Comparison of ENCODE assay signal across 1 cellular context in genomic region chr22:35380537-35381423, GRCh38.
TF ChIP-seq lines count a peak whose summit lies in the region.

Gene HMOX1 (plus strand): TSS chr22:35381096. CDS start chr22:35381174, 78 bp downstream.

TF ChIP-seq in HEK293, 187 proteins besides CTCF, POLR2A, EP300 and RAD21 (continued from another document and continues in another):
- TF ChIP-seq ZSCAN5A (tag by site-specific recombination; IDR thresholded peaks at IDR 0.05) (no peak), KLF17 (tag by site-specific recombination; IDR thresholded peaks at IDR 0.05) (peak; percentile 64; the same call in 1 of the 2 replicates), ZBTB26 (tag by site-specific recombination; optimal IDR thresholded peaks at IDR 0.05) (peak; percentile 94), FEZF1 (tag by site-specific recombination; IDR thresholded peaks at IDR 0.05) (peak; percentile 72), ZBTB7A (tag by site-specific recombination; IDR thresholded peaks at IDR 0.05; ENCODE audit: low read depth) (no peak), MZF1 (tag by site-specific recombination; IDR thresholded peaks at IDR 0.05; ENCODE audit: borderline replicate concordance) (no peak), ZNF701 (tag by site-specific recombination; IDR thresholded peaks at IDR 0.05) (no peak), ZBTB11 (tag by site-specific recombination; conservative IDR thresholded peaks at IDR 0.05; ENCODE audit: low read depth) (no peak), TRIM28 (IDR thresholded peaks at IDR 0.05; ENCODE audit: borderline replicate concordance, low read length) (peak; percentile 85), ZNF354C (tag by site-specific recombination; IDR thresholded peaks at IDR 0.05; ENCODE audit: borderline replicate concordance, low read depth) (no peak), ZNF580 (tag by site-specific recombination; IDR thresholded peaks at IDR 0.05) (no peak), SP2 (tag by site-specific recombination; IDR thresholded peaks at IDR 0.05) (peak; percentile 50), ZNF707 (tag by site-specific recombination; IDR thresholded peaks at IDR 0.05) (no peak), ZNF837 (tag by site-specific recombination; IDR thresholded peaks at IDR 0.05) (no peak), ZNF366 (tag by site-specific recombination; conservative IDR thresholded peaks at IDR 0.05) (no peak), SP7 (tag by site-specific recombination; IDR thresholded peaks at IDR 0.05) (peak; percentile 67), PRDM4 (tag by site-specific recombination; IDR thresholded peaks at IDR 0.05) (0 out of 2 replicates have a peak, but pooled peaks have one; percentile 13), BCL11A (tag by site-specific recombination; IDR thresholded peaks at IDR 0.05; ENCODE audit: low read depth) (peak; percentile 91), ZNF10 (tag by site-specific recombination; IDR thresholded peaks at IDR 0.05) (no peak), ZNF514 (tag by site-specific recombination; IDR thresholded peaks at IDR 0.05) (no peak), ZNF660 (tag by site-specific recombination; IDR thresholded peaks at IDR 0.05) (no peak), ZNF423 (tag by site-specific recombination; IDR thresholded peaks at IDR 0.05) (no peak), ZNF112 (tag by site-specific recombination; IDR thresholded peaks at IDR 0.05) (no peak), PRDM10 (tag by site-specific recombination; IDR thresholded peaks at IDR 0.05) (peak; percentile 47), INSM2 (tag by site-specific recombination; IDR thresholded peaks at IDR 0.05) (no peak), ZNF76 (tag by site-specific recombination; IDR thresholded peaks at IDR 0.05; ENCODE audit: borderline replicate concordance, low read depth) (no peak), ZNF658 (tag by site-specific recombination; IDR thresholded peaks at IDR 0.05) (no peak), PRDM6 (tag by site-specific recombination; IDR thresholded peaks at IDR 0.05) (no peak), ZNF610 (tag by site-specific recombination; IDR thresholded peaks at IDR 0.05; ENCODE audit: borderline replicate concordance) (0 out of 2 replicates have a peak, but pooled peaks have one; percentile 60), ZNF549 (tag by site-specific recombination; IDR thresholded peaks at IDR 0.05) (no peak), ZNF391 (tag by site-specific recombination; IDR thresholded peaks at IDR 0.05; ENCODE audit: borderline replicate concordance, low read depth) (0 out of 2 replicates have a peak, but pooled peaks have one; percentile 29), ZNF510 (tag by site-specific recombination; IDR thresholded peaks at IDR 0.05; ENCODE audit: insufficient replicate concordance) (no peak), IKZF3 (tag by site-specific recombination; IDR thresholded peaks at IDR 0.05) (no peak), ZNF664 (tag by site-specific recombination; IDR thresholded peaks at IDR 0.05) (no peak), ZNF558 (tag by site-specific recombination; IDR thresholded peaks at IDR 0.05) (no peak), ZNF530 (tag by site-specific recombination; IDR thresholded peaks at IDR 0.05; ENCODE audit: low read depth) (no peak), ZFHX2 (tag by site-specific recombination; conservative IDR thresholded peaks at IDR 0.05) (peak; percentile 63), ZNF266 (tag by site-specific recombination; IDR thresholded peaks at IDR 0.05; ENCODE audit: low read depth) (no peak), ZSCAN30 (tag by site-specific recombination; IDR thresholded peaks at IDR 0.05) (0 out of 2 replicates have a peak, but pooled peaks have one; percentile 50), ZBTB21 (tag by site-specific recombination; IDR thresholded peaks at IDR 0.05) (peak; percentile 21; the same call in 1 of the 2 replicates), ZNF175 (tag by site-specific recombination; IDR thresholded peaks at IDR 0.05) (no peak), ZNF560 (tag by site-specific recombination; IDR thresholded peaks at IDR 0.05; ENCODE audit: borderline replicate concordance) (no peak), ZBTB49 (tag by site-specific recombination; IDR thresholded peaks at IDR 0.05; ENCODE audit: low read depth) (no peak)
